In the genomic region with DNA sequence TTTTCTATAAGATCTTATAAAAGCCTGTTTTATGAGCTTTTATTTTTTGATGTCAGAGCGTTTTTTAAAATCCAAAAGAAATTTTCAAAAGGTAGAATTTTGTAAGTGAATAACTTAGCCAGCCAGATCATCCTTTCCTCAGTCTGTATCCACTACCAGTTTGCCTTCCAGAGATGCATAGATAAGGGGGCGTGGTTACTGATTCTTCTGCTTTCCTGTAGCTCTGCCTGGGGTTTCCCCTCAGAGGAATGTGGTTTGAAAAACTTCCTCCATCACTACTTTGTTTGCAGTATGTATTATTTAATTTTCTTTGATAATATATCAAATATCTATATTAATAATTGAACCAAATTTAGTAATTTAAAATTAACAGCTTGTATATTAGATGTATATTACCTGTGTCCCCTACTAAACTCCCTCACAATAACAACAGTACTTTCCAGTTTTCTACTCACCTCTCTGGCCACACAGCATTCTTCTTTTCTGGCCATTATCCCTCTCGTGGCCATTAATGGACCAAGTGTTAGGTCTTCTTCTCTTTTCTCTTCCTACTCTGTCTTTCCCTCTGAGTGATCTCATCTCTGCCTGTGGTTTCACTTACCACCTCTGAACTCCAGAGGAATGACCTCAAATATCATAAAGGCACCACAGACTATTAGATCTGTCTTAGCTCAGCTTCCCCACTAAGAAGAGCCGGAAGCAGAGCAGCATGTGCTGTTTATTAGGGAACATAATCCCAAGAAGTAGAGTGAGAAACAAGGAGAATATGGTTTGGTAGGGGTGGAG, we compare ENCODE assay signal across 8 cellular contexts.
DNase-seq lines count a peak whose midpoint lies in the region; ATAC-seq and TF ChIP-seq lines count a peak whose summit lies in the region.

No MANE protein-coding gene starts in this region.

- TF ChIP-seq CTCF in choroid plexus epithelial cell (conservative IDR thresholded peaks at IDR 0.05; ENCODE audit: low read depth, low read length) = peak; percentile 30
- no peak for TF ChIP-seq CTCF in prostate gland (IDR thresholded peaks at IDR 0.05)

- peaks cover 5% of the 10 kb centered on the region for H3K27me3 Mint-ChIP-seq in CD4-positive, CD25-positive, alpha-beta regulatory T cell
- H3K27me3 Mint-ChIP-seq in activated T-helper 2 cell treated with anti-CD3 and anti-CD28 coated beads, Interferon-gamma antibody, Interleukin-2, Interleukin-4, amounts not matched to agents 10 μg/mL and 5 μg/mL and 100 μg/mL, durations not matched to agents 14 hours and 24 hours and 36 hours (ENCODE audit: low read depth) = peaks cover 8% of the 10 kb centered on the region

- peak in 1 of 2 donors; percentile 37 for ATAC-seq in CD4-positive, CD25-positive, alpha-beta regulatory T cell (ENCODE audit: low read depth in 2 of 2)
- ATAC-seq in GM21423 (IDR thresholded peaks at IDR 0.05; ENCODE audit: unreplicated experiment) = peak; percentile 54

- intact Hi-C loops in prostate gland (cut with DNase I) (no loop called here), posterior vena cava (cut with DNase I) (no loop called here)
- intact Hi-C loops in activated T-helper 2 cell treated with anti-CD3 and anti-CD28 coated beads, Interferon-gamma antibody, Interleukin-2, Interleukin-4, amounts not matched to agents 10 μg/mL and 5 μg/mL and 100 μg/mL, durations not matched to agents 14 hours and 24 hours and 36 hours (cut with micrococcal nuclease) = loop anchor here (5.0 to 10.0 kb wide), 2 partner anchors 300 to 502 kb away; a partner anchor contains a TSS

- TF ChIP-seq POLR2A in prostate gland (IDR thresholded peaks at IDR 0.05) = no peak

- H3K9me3 Mint-ChIP-seq in CD4-positive, CD25-positive, alpha-beta regulatory T cell = peaks cover 0 to 5% (median 0%) of the 10 kb centered on the region in 7 donors
- no peaks in the 10 kb centered on the region for H3K9me3 Mint-ChIP-seq in activated T-helper 2 cell treated with anti-CD3 and anti-CD28 coated beads, Interferon-gamma antibody, Interleukin-2, Interleukin-4, amounts not matched to agents 10 μg/mL and 5 μg/mL and 100 μg/mL, durations not matched to agents 14 hours and 24 hours and 36 hours

- peaks cover 0 to 35% (median 16%) of the 10 kb centered on the region in 4 donors for H3K4me1 Mint-ChIP-seq in CD4-positive, CD25-positive, alpha-beta regulatory T cell
- H3K4me1 Mint-ChIP-seq in activated T-helper 2 cell treated with anti-CD3 and anti-CD28 coated beads, Interferon-gamma antibody, Interleukin-2, Interleukin-4, amounts not matched to agents 10 μg/mL and 5 μg/mL and 100 μg/mL, durations not matched to agents 14 hours and 24 hours and 36 hours (ENCODE audit: low read depth) = peaks cover 32% of the 10 kb centered on the region

- peak overlapping the region in 2 of 3 donors; percentile 5 to 32 for H3K27ac Mint-ChIP-seq in CD4-positive, CD25-positive, alpha-beta regulatory T cell
- no peak overlapping the region for H3K27ac Mint-ChIP-seq in activated T-helper 2 cell treated with anti-CD3 and anti-CD28 coated beads, Interferon-gamma antibody, Interleukin-2, Interleukin-4, amounts not matched to agents 10 μg/mL and 5 μg/mL and 100 μg/mL, durations not matched to agents 14 hours and 24 hours and 36 hours

- no peaks in the 10 kb centered on the region for H3K9me3 ChIP-seq in CD4-positive, CD25-positive, alpha-beta regulatory T cell (ENCODE audit: control insufficient read depth in 2 of 2, low read length in 2 of 2)
- no peaks in the 10 kb centered on the region for H3K9me3 ChIP-seq in prostate gland

- no peaks in the 10 kb centered on the region for H3K4me1 ChIP-seq in CD4-positive, CD25-positive, alpha-beta regulatory T cell (ENCODE audit: control insufficient read depth, insufficient read depth, low read length, poor library complexity, severe bottlenecking)
- no peaks in the 10 kb centered on the region for H3K4me1 ChIP-seq in prostate gland (replicated peaks)

- 46% methylated on average over 4 of the region's 4 CpGs for WGBS in prostate gland

- peak in 2 of 3 donors; percentile 3 to 40 for DNase-seq in CD4-positive, CD25-positive, alpha-beta regulatory T cell
- peak; percentile 28 for DNase-seq in KG1 (lab: John Stamatoyannopoulos, UW)
- DNase-seq in choroid plexus epithelial cell (ENCODE audit: low read depth) = peak; percentile 89
- DNase-seq in prostate gland (ENCODE audit: low spot score) = no peak
- DNase-seq in posterior vena cava (ENCODE audit: low spot score) = no peak
- no peak for DNase-seq in activated T-helper 2 cell treated with anti-CD3 and anti-CD28 coated beads, Interferon-gamma antibody, Interleukin-2, Interleukin-4, amounts not matched to agents 10 μg/mL and 5 μg/mL and 100 μg/mL, durations not matched to agents 14 hours and 24 hours and 36 hours (ENCODE audit: low spot score)
- no peak for DNase-seq in NCI-H2227 (lab: John Stamatoyannopoulos, UW; ENCODE audit: unreplicated experiment)

- no peaks in the 10 kb centered on the region for H3K27me3 ChIP-seq in CD4-positive, CD25-positive, alpha-beta regulatory T cell (ENCODE audit: control insufficient read depth, insufficient read depth, low read length)
- no peaks in the 10 kb centered on the region for H3K27me3 ChIP-seq in prostate gland (replicated peaks; ENCODE audit: insufficient read depth)

- H3K36me3 ChIP-seq in CD4-positive, CD25-positive, alpha-beta regulatory T cell (ENCODE audit: control insufficient read depth, insufficient read depth, low read length) = no peaks in the 10 kb centered on the region
- no peaks in the 10 kb centered on the region for H3K36me3 ChIP-seq in prostate gland

- no peak overlapping the region for H3K27ac ChIP-seq in CD4-positive, CD25-positive, alpha-beta regulatory T cell (ENCODE audit: insufficient read depth, low read length, poor library complexity, severe bottlenecking)
- no peak overlapping the region for H3K27ac ChIP-seq in prostate gland

- no peak overlapping the region for H3K4me3 ChIP-seq in CD4-positive, CD25-positive, alpha-beta regulatory T cell (ENCODE audit: low read depth, low read length)
- H3K4me3 ChIP-seq in choroid plexus epithelial cell (ENCODE audit: low read depth, low read length) = no peak overlapping the region
- H3K4me3 ChIP-seq in prostate gland = no peak overlapping the region

- peak overlapping the region in 2 of 4 donors; percentile 38 to 56 for H3K4me3 Mint-ChIP-seq in CD4-positive, CD25-positive, alpha-beta regulatory T cell
- no peak overlapping the region for H3K4me3 Mint-ChIP-seq in activated T-helper 2 cell treated with anti-CD3 and anti-CD28 coated beads, Interferon-gamma antibody, Interleukin-2, Interleukin-4, amounts not matched to agents 10 μg/mL and 5 μg/mL and 100 μg/mL, durations not matched to agents 14 hours and 24 hours and 36 hours (ENCODE audit: low read depth)

- no peaks in the 10 kb centered on the region for H3K36me3 Mint-ChIP-seq in CD4-positive, CD25-positive, alpha-beta regulatory T cell
- no peaks in the 10 kb centered on the region for H3K36me3 Mint-ChIP-seq in activated T-helper 2 cell treated with anti-CD3 and anti-CD28 coated beads, Interferon-gamma antibody, Interleukin-2, Interleukin-4, amounts not matched to agents 10 μg/mL and 5 μg/mL and 100 μg/mL, durations not matched to agents 14 hours and 24 hours and 36 hours (ENCODE audit: low read depth)

Comparison
In these comparisons a context has a peak if more than half of its experiments do, and no peak if none do; other contexts are left out.
1. DNase-seq: peak in CD4-positive, CD25-positive, alpha-beta regulatory T cell (2 of 3), KG1 (single experiment) and choroid plexus epithelial cell (single experiment); none in prostate gland (single experiment), posterior vena cava (single experiment), activated T-helper 2 cell treated with anti-CD3 and anti-CD28 coated beads, Interferon-gamma antibody, Interleukin-2, Interleukin-4, amounts not matched to agents 10 μg/mL and 5 μg/mL and 100 μg/mL, durations not matched to agents 14 hours and 24 hours and 36 hours (single experiment) and NCI-H2227 (single experiment).